In genomic region chr4:52093466-52093865, GRCh38 we compare ENCODE assay signal across 28 cellular contexts. TPM values are rescaled to one million over a fixed set of nuclear protein-coding genes. Genes with fewer than 3 reads are reported as not detected.
DNase-seq lines count a peak whose midpoint lies in the region; ATAC-seq, FAIRE-seq and TF ChIP-seq lines count a peak whose summit lies in the region.
"Had no signal": no experiment of that assay in that cellular context is flagged by ENCODE, and none has a peak within 500 bp of the region (broad histone marks: within the 10 kb centered on the region; RNA-seq: fewer than 3 reads in every experiment).

No MANE protein-coding gene starts in this region.

- H3K27ac Mint-ChIP-seq in activated T-cell treated with anti-CD3 and anti-CD28 coated beads, Interleukin-2, amount 50 U/mL, for 24 hours = no peak overlapping the region
- H3K27ac Mint-ChIP-seq: B cell; CD4-positive, alpha-beta T cell; CD8-positive, alpha-beta T cell had no signal

- H3K4me3 Mint-ChIP-seq in activated T-cell treated with anti-CD3 and anti-CD28 coated beads, Interleukin-2, amount 50 U/mL, for 24 hours = no peak overlapping the region
- H3K4me3 Mint-ChIP-seq: B cell; CD4-positive, alpha-beta T cell; CD8-positive, alpha-beta T cell had no signal

- H2AFZ ChIP-seq in HepG2 (ENCODE audit: low read length) = no peak overlapping the region

- no peak for TF ChIP-seq RAD21 in HepG2 (CRISPR knock-in tag; IDR thresholded peaks at IDR 0.05)

- H3K27me3 Mint-ChIP-seq in activated T-cell treated with anti-CD3 and anti-CD28 coated beads, Interleukin-2, amount 50 U/mL, for 24 hours = peaks cover 4% of the 10 kb centered on the region

- no peak overlapping the region for H3K4me2 ChIP-seq in HepG2 (ENCODE audit: low read depth, low read length)
- H3K4me2 ChIP-seq: A549; BLaER1 treated with 17β-estradiol and CSF1 and Interleukin-3, amounts not matched to agents 10 nM and 100 nM had no signal

- no peaks in the 10 kb centered on the region for H3K4me1 Mint-ChIP-seq in activated T-cell treated with anti-CD3 and anti-CD28 coated beads, Interleukin-2, amount 50 U/mL, for 24 hours (ENCODE audit: low read depth)
- H3K4me1 Mint-ChIP-seq: B cell had no signal

- FAIRE-seq in HepG2 (lab: Jason Lieb, UNC) = no peak
- FAIRE-seq: A549, GM12878, GM12892 had no signal

- BruUV-seq in HepG2 (replicated peaks; lab: Mats Ljungman, UMichigan) = no TSS peak

- no peaks in the 10 kb centered on the region for H3K79me2 ChIP-seq in HepG2 (ENCODE audit: insufficient read depth, low read length)

- TF ChIP-seq POLR2A in HepG2 (IDR thresholded peaks at IDR 0.05; ENCODE audit: insufficient read depth in 1 of 2, low read depth in 2 of 2, low read length in 2 of 2) (no peak), right lobe of liver (IDR thresholded peaks at IDR 0.05) (no peak)

- ATAC-seq in HepG2 = no peak
- ATAC-seq in right lobe of liver = no peak
- ATAC-seq in GM18861 (IDR thresholded peaks at IDR 0.05; ENCODE audit: unreplicated experiment) = no peak
- no peak for ATAC-seq in GM18498 (IDR thresholded peaks at IDR 0.05; ENCODE audit: unreplicated experiment)
- ATAC-seq: A549; CD8-positive, alpha-beta T cell; GM12878 had no signal

- H4K20me1 ChIP-seq in HepG2 (ENCODE audit: insufficient read depth, low read length) = no peaks in the 10 kb centered on the region
- H4K20me1 ChIP-seq: BLaER1 treated with 17β-estradiol and CSF1 and Interleukin-3, amounts not matched to agents 10 nM and 100 nM had no signal

- H3K4me3 ChIP-seq in HepG2 (replicated peaks in 1 of 3; ENCODE audit: insufficient read depth in 1 of 3, low read depth in 2 of 3, low read length in 3 of 3) = no peak overlapping the region
- no peak overlapping the region for H3K4me3 ChIP-seq in right lobe of liver
- H3K4me3 ChIP-seq in adipocyte (ENCODE audit: low read length) = no peak overlapping the region
- H3K4me3 ChIP-seq: A549; BLaER1 treated with 17β-estradiol and CSF1 and Interleukin-3, amounts not matched to agents 10 nM and 100 nM; GM12878 had no signal

- peaks cover 17% of the 10 kb centered on the region for H3K4me1 ChIP-seq in HepG2 (ENCODE audit: insufficient read depth, low read length)
- H3K4me1 ChIP-seq in right lobe of liver = no peaks in the 10 kb centered on the region
- peaks cover 5% of the 10 kb centered on the region for H3K4me1 ChIP-seq in adipocyte (ENCODE audit: control insufficient read depth, insufficient read depth, low read length)
- H3K4me1 ChIP-seq: A549 had no signal

- H3K36me3 Mint-ChIP-seq in activated T-cell treated with anti-CD3 and anti-CD28 coated beads, Interleukin-2, amount 50 U/mL, for 24 hours (ENCODE audit: low read depth) = no peaks in the 10 kb centered on the region
- H3K36me3 Mint-ChIP-seq: CD8-positive, alpha-beta T cell had no signal

- CTCF ChIA-PET in HepG2 (lab: Yijun Ruan, JAX; ENCODE audit: low intra/inter-chr PET ratio, low total read pairs) = no interaction called here

- in situ Hi-C loops in HepG2 (cut with HindIII; ENCODE audit: extremely low pct_ligation_motif_present, low pct_unique_long_range_greater_than_20kb) = no loop called here

- no peaks in the 10 kb centered on the region for H3K9me3 Mint-ChIP-seq in activated T-cell treated with anti-CD3 and anti-CD28 coated beads, Interleukin-2, amount 50 U/mL, for 24 hours
- H3K9me3 Mint-ChIP-seq: CD8-positive, alpha-beta T cell had no signal

- no peak for TF ChIP-seq CTCF in HepG2 (CRISPR knock-in tag; IDR thresholded peaks at IDR 0.05)
- no peak for TF ChIP-seq CTCF in right lobe of liver (IDR thresholded peaks at IDR 0.05)

- POLR2A ChIA-PET in HepG2 (lab: Yijun Ruan, JAX) = no interaction called here

- H3K27me3 ChIP-seq in HepG2 (ENCODE audit: control insufficient read depth in 1 of 2, insufficient read depth in 2 of 2, low read length in 2 of 2) (no peaks in the 10 kb centered on the region; a peak in 1 of 5 replicates), right lobe of liver (no peaks in the 10 kb centered on the region), adipocyte (replicated peaks; ENCODE audit: control insufficient read depth, insufficient read depth, low read length) (no peaks in the 10 kb centered on the region)
- H3K27me3 ChIP-seq: BLaER1 treated with 17β-estradiol and CSF1 and Interleukin-3, amounts not matched to agents 10 nM and 100 nM had no signal

- H3K9me3 ChIP-seq in HepG2 (ENCODE audit: low read length) (no peaks in the 10 kb centered on the region), right lobe of liver (no peaks in the 10 kb centered on the region), adipocyte (ENCODE audit: control insufficient read depth, low read length) (no peaks in the 10 kb centered on the region)
- H3K9me3 ChIP-seq: A549; BLaER1 treated with 17β-estradiol and CSF1 and Interleukin-3, amounts not matched to agents 10 nM and 100 nM had no signal

- intact Hi-C loops in HepG2 (cut with micrococcal nuclease; ENCODE audit: unreplicated experiment) (no loop called here), right lobe of liver (cut with DNase I) (no loop called here)

- H3K27ac ChIP-seq in HepG2 (ENCODE audit: extremely low read length, insufficient read depth, low read length) (no peak overlapping the region), right lobe of liver (no peak overlapping the region)
- H3K27ac ChIP-seq: 22Rv1; A549; BLaER1 treated with 17β-estradiol and CSF1 and Interleukin-3, amounts not matched to agents 10 nM and 100 nM; C4-2B had no signal

- 100% methylated on average over 1 of the region's 1 CpG for WGBS in HepG2 (ENCODE audit: low lambda C conversion rate)
- 82% methylated on average over 1 of the region's 1 CpG for WGBS in right lobe of liver (ENCODE audit: insufficient coverage, low coverage, low lambda C conversion rate, missing lambda C conversion rate)

- DNase-seq in HepG2 (ENCODE audit: low spot score) (no peak), right lobe of liver (no peak), MV-4-11 (lab: John Stamatoyannopoulos, UW) (peak; percentile 20), adipocyte (ENCODE audit: low read depth) (peak; percentile 32), foreskin melanocyte (peak; percentile 91)
- DNase-seq in activated T-cell treated with anti-CD3 and anti-CD28 coated beads, Interleukin-2, amount 50 U/mL, for 24 hours = no peak
- DNase-seq: AML-193; CD4-positive, alpha-beta T cell; CD8-positive, alpha-beta T cell; COR-L47; DMS 273 treated with DMSO at 0.1 percent for 48 hours; DMS153; DMS53; DMS79; DND-41; EL; GDM1 had no signal

- H3K36me3 ChIP-seq in HepG2 (replicated peaks in 1 of 2; ENCODE audit: control insufficient read depth in 1 of 2, insufficient read depth in 2 of 2, low read length in 2 of 2) = no peaks in the 10 kb centered on the region
- H3K36me3 ChIP-seq in right lobe of liver = no peaks in the 10 kb centered on the region
- H3K36me3 ChIP-seq in adipocyte (ENCODE audit: control insufficient read depth, insufficient read depth, low read length, severe bottlenecking) = no peaks in the 10 kb centered on the region
- H3K36me3 ChIP-seq: BLaER1 treated with 17β-estradiol and CSF1 and Interleukin-3, amounts not matched to agents 10 nM and 100 nM had no signal

- TF ChIP-seq EP300 in HepG2 (IDR thresholded peaks at IDR 0.05; ENCODE audit: low read depth in 2 of 2, low read length in 2 of 2) = no peak
- TF ChIP-seq EP300 in HepG2 (CRISPR knock-in tag; IDR thresholded peaks at IDR 0.05; ENCODE audit: borderline replicate concordance) = no peak

- H3K9ac ChIP-seq in HepG2 (ENCODE audit: insufficient read depth, low read depth, low read length) = no peak overlapping the region
- H3K9ac ChIP-seq in adipocyte (ENCODE audit: low read length) = no peak overlapping the region
- H3K9ac ChIP-seq: BLaER1 treated with 17β-estradiol and CSF1 and Interleukin-3, amounts not matched to agents 10 nM and 100 nM had no signal

RNA-seq across cellular contexts. Expression of gene SPATA18, which starts 42.4 kb away (rescaled TPM):
- total RNA-seq in HepG2 (2016; rRNA removed; fragmentation: Illumina TruSeq; extraction: Trizol) (13.2 and 13.9 TPM in 2 replicates), right lobe of liver (1 to 10 TPM; 1.6 to 2.9 (median 2.3) TPM)
- 4.8 and 6.6 TPM in 2 replicates for total RNA-seq in HepG2 (2016; cell fraction: cytosol; rRNA removed; fragmentation: Illumina TruSeq; extraction: Trizol; ENCODE audit: low read depth)
- 9.8 and 14.0 TPM in 2 replicates for total RNA-seq in HepG2 (2016; cell fraction: insoluble cytoplasmic fraction; rRNA removed; fragmentation: Illumina TruSeq; extraction: Trizol)
- 16.0 and 20.5 TPM in 2 replicates for total RNA-seq in HepG2 (2016; cell fraction: membrane; rRNA removed; fragmentation: Illumina TruSeq; extraction: Trizol)
- total RNA-seq in HepG2 (2016; cell fraction: nucleus; rRNA removed; fragmentation: Illumina TruSeq; extraction: Trizol) = 14.8 and 16.2 TPM in 2 replicates
- 4.8 and 5.7 TPM in 2 replicates for polyA plus RNA-seq in HepG2 (2011; rRNA removed)
- polyA plus RNA-seq in HepG2 (2011; cell fraction: cytosol; rRNA removed) = 3.6 and 6.1 TPM in 2 replicates
- 13.3 and 14.1 TPM in 2 replicates for polyA plus RNA-seq in HepG2 (2011; cell fraction: nucleus; rRNA removed)
- polyA plus RNA-seq in HepG2 (2012) = 4.7 and 4.8 TPM in 2 replicates
- 4.7 and 7.2 TPM in 2 replicates for polyA plus RNA-seq in HepG2 (2016; cell fraction: cytosol; fragmentation: Illumina TruSeq; extraction: Trizol; ENCODE audit: low read depth)
- polyA plus RNA-seq in HepG2 (2016; cell fraction: insoluble cytoplasmic fraction; fragmentation: Illumina TruSeq; extraction: Trizol; ENCODE audit: low read depth) = 12.3 and 13.4 TPM in 2 replicates
- 14.2 and 14.4 TPM in 2 replicates for polyA plus RNA-seq in HepG2 (2016; cell fraction: membrane; fragmentation: Illumina TruSeq; extraction: Trizol; ENCODE audit: low read depth)
- polyA plus RNA-seq in HepG2 (2016; cell fraction: nucleus; fragmentation: Illumina TruSeq; extraction: Trizol; ENCODE audit: insufficient read depth, low read depth) = 17.6 and 20.5 TPM in 2 replicates
- 9.1 TPM in 1 of 2 replicates, not detected in the other for polyA minus RNA-seq in HepG2 (2011; rRNA and poly(A)+ RNA removed; ENCODE audit: low replicate concordance)
- polyA minus RNA-seq in HepG2 (2011; cell fraction: cytosol; rRNA and poly(A)+ RNA removed) = 5.6 and 6.0 TPM in 2 replicates
- 14.0 and 14.2 TPM in 2 replicates for polyA minus RNA-seq in HepG2 (2011; cell fraction: nucleus; rRNA and poly(A)+ RNA removed)
- total RNA-seq: A172; CD4-positive, alpha-beta T cell; CD8-positive, alpha-beta T cell; Daoy had no signal

RNA-seq across cellular contexts. Expression of gene SGCB, which starts 55.4 kb away (rescaled TPM):
- 2.2 and 3.6 TPM in 2 replicates for total RNA-seq in HepG2 (2016; rRNA removed; fragmentation: Illumina TruSeq; extraction: Trizol)
- total RNA-seq in HepG2 (2016; cell fraction: cytosol; rRNA removed; fragmentation: Illumina TruSeq; extraction: Trizol; ENCODE audit: low read depth) = 0.51 and 0.53 TPM in 2 replicates
- 2.2 and 2.4 TPM in 2 replicates for total RNA-seq in HepG2 (2016; cell fraction: insoluble cytoplasmic fraction; rRNA removed; fragmentation: Illumina TruSeq; extraction: Trizol)
- total RNA-seq in HepG2 (2016; cell fraction: membrane; rRNA removed; fragmentation: Illumina TruSeq; extraction: Trizol) = 1.5 and 2.0 TPM in 2 replicates
- 3.3 and 4.9 TPM in 2 replicates for total RNA-seq in HepG2 (2016; cell fraction: nucleus; rRNA removed; fragmentation: Illumina TruSeq; extraction: Trizol)
- polyA plus RNA-seq in HepG2 (2011; rRNA removed) = 4.2 and 4.8 TPM in 2 replicates
- polyA plus RNA-seq in HepG2 (2011; cell fraction: cytosol; rRNA removed) = 2.2 and 4.0 TPM in 2 replicates
- 1.1 and 1.5 TPM in 2 replicates for polyA plus RNA-seq in HepG2 (2011; cell fraction: nucleus; rRNA removed)
- 6.2 and 8.0 TPM in 2 replicates for polyA plus RNA-seq in HepG2 (2012)
- 1.9 TPM in 2 replicates for polyA plus RNA-seq in HepG2 (2016; cell fraction: cytosol; fragmentation: Illumina TruSeq; extraction: Trizol; ENCODE audit: low read depth)
- 4.5 and 5.5 TPM in 2 replicates for polyA plus RNA-seq in HepG2 (2016; cell fraction: insoluble cytoplasmic fraction; fragmentation: Illumina TruSeq; extraction: Trizol; ENCODE audit: low read depth)
- polyA plus RNA-seq in HepG2 (2016; cell fraction: membrane; fragmentation: Illumina TruSeq; extraction: Trizol; ENCODE audit: low read depth) = 1.5 and 2.5 TPM in 2 replicates
- polyA plus RNA-seq in HepG2 (2016; cell fraction: nucleus; fragmentation: Illumina TruSeq; extraction: Trizol; ENCODE audit: insufficient read depth, low read depth) = 6.1 and 8.2 TPM in 2 replicates
- polyA minus RNA-seq in HepG2 (2011; rRNA and poly(A)+ RNA removed; ENCODE audit: low replicate concordance) = 1.4 and 1.8 TPM in 2 replicates
- 3.1 and 3.4 TPM in 2 replicates for polyA minus RNA-seq in HepG2 (2011; cell fraction: cytosol; rRNA and poly(A)+ RNA removed)
- polyA minus RNA-seq in HepG2 (2011; cell fraction: nucleus; rRNA and poly(A)+ RNA removed) = 2.9 and 3.0 TPM in 2 replicates
- total RNA-seq in right lobe of liver = 10 to 100 TPM in 3 of 6 experiments, 1 to 10 TPM in 3; 5.7 to 17.3 (median 8.3) TPM

Comparison
In these comparisons a context has a peak if more than half of its experiments do, and no peak if none do; other contexts are left out.
1. DNase-seq: peak in MV-4-11 (single experiment), adipocyte (single experiment) and foreskin melanocyte (single experiment); none in HepG2 (single experiment), right lobe of liver (0 of 3) and activated T-cell treated with anti-CD3 and anti-CD28 coated beads, Interleukin-2, amount 50 U/mL, for 24 hours (single experiment).